In the genomic region with DNA sequence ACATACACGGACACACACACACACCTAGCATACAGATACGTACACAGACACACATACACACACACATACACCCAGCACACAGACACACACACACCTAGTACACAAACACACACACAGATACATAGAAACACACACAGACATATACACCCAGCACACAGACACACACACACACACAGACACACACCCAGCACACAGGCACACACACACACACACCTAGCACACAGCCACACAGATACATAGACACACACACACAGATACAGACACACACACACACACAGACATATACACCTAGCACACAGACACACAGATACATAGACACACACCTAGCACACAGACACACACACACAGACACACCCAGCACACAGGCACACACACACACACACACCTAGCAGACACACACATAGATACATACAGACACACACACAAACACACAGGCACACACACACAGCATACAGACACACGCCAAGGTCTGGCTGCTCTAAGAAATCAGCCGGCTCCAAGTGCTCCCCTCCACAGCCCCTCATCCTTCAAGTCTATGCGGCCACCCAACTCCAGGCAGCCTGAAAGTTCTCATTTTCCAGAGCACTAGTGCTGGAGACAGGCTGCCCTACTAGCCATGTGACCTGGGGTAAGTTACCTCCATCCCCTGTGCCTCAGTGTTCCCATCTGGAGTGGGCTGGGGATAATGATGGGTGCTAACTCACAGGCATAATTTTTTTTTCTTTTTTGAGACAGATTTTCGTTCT, we compare ENCODE assay signal across 1 cellular context.
TF ChIP-seq lines count a peak whose summit lies in the region.

No MANE protein-coding gene starts in this region.

TF ChIP-seq in GM12878, 131 proteins besides CTCF, POLR2A, EP300 and RAD21:
- TF ChIP-seq ATF7 (IDR thresholded peaks at IDR 0.05; ENCODE audit: low read depth) (no peak), HDGF (IDR thresholded peaks at IDR 0.05) (0 out of 2 replicates have a peak, but pooled peaks have one; percentile 53), CBFB (IDR thresholded peaks at IDR 0.05; ENCODE audit: low read depth) (no peak), SP1 (IDR thresholded peaks at IDR 0.05; ENCODE audit: low read depth, low read length) (no peak)
TF ChIP-seq in GM12878: peak in this region for 1.
